Comparison of ENCODE assay signal across 1 cellular context in the genomic region with DNA sequence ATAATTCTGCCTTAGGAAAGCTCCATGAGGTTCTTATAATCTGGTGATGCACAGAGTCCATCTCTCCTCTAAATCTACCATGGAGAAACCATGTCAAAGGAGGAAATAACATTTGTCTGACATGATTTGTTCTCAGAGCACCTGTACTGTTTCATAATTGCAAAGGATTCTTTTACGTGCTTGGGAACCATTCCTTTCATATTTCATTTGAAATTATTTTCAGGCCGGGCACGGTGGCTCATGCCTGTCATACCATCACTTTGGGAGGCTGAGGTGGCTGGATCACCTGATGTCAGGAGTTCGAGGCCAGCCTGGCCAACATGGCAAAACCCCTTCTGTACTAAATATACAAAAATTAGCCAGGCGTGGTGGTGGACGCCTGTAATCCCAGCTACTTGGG.
TF ChIP-seq lines count a peak whose summit lies in the region.

No MANE protein-coding gene starts in this region.

TF ChIP-seq in HCT116, 20 proteins besides CTCF, POLR2A, EP300 and RAD21 (continued from another document):
- TF ChIP-seq, protein P1, sequence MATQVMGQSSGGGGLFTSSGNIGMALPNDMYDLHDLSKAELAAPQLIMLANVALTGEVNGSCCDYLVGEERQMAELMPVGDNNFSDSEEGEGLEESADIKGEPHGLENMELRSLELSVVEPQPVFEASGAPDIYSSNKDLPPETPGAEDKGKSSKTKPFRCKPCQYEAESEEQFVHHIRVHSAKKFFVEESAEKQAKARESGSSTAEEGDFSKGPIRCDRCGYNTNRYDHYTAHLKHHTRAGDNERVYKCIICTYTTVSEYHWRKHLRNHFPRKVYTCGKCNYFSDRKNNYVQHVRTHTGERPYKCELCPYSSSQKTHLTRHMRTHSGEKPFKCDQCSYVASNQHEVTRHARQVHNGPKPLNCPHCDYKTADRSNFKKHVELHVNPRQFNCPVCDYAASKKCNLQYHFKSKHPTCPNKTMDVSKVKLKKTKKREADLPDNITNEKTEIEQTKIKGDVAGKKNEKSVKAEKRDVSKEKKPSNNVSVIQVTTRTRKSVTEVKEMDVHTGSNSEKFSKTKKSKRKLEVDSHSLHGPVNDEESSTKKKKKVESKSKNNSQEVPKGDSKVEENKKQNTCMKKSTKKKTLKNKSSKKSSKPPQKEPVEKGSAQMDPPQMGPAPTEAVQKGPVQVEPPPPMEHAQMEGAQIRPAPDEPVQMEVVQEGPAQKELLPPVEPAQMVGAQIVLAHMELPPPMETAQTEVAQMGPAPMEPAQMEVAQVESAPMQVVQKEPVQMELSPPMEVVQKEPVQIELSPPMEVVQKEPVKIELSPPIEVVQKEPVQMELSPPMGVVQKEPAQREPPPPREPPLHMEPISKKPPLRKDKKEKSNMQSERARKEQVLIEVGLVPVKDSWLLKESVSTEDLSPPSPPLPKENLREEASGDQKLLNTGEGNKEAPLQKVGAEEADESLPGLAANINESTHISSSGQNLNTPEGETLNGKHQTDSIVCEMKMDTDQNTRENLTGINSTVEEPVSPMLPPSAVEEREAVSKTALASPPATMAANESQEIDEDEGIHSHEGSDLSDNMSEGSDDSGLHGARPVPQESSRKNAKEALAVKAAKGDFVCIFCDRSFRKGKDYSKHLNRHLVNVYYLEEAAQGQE (IDR thresholded peaks at IDR 0.05; ENCODE audit: low read depth) = no peak
- TF ChIP-seq, protein P2, sequence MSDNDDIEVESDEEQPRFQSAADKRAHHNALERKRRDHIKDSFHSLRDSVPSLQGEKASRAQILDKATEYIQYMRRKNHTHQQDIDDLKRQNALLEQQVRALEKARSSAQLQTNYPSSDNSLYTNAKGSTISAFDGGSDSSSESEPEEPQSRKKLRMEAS (IDR thresholded peaks at IDR 0.05) = no peak
- no peak for TF ChIP-seq CEBPB (IDR thresholded peaks at IDR 0.05; ENCODE audit: low read depth)
- TF ChIP-seq, protein P3, sequence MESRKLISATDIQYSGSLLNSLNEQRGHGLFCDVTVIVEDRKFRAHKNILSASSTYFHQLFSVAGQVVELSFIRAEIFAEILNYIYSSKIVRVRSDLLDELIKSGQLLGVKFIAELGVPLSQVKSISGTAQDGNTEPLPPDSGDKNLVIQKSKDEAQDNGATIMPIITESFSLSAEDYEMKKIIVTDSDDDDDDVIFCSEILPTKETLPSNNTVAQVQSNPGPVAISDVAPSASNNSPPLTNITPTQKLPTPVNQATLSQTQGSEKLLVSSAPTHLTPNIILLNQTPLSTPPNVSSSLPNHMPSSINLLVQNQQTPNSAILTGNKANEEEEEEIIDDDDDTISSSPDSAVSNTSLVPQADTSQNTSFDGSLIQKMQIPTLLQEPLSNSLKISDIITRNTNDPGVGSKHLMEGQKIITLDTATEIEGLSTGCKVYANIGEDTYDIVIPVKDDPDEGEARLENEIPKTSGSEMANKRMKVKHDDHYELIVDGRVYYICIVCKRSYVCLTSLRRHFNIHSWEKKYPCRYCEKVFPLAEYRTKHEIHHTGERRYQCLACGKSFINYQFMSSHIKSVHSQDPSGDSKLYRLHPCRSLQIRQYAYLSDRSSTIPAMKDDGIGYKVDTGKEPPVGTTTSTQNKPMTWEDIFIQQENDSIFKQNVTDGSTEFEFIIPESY (IDR thresholded peaks at IDR 0.05; ENCODE audit: extremely low read depth, insufficient replicate concordance, low read length) = no peak
- TF ChIP-seq TCF7L2 (IDR thresholded peaks at IDR 0.05; ENCODE audit: borderline replicate concordance, extremely low read depth, insufficient read depth, insufficient read length) = no peak
- TF ChIP-seq EZH2 (IDR thresholded peaks at IDR 0.05) = no peak
- TF ChIP-seq YY1 (IDR thresholded peaks at IDR 0.05; ENCODE audit: extremely low read depth, insufficient replicate concordance, low read depth, low read length) = no peak
- no peak for TF ChIP-seq FOSL1 (IDR thresholded peaks at IDR 0.05; ENCODE audit: low read depth)
- TF ChIP-seq ZFX (IDR thresholded peaks at IDR 0.05) = no peak
- TF ChIP-seq, protein P4, sequence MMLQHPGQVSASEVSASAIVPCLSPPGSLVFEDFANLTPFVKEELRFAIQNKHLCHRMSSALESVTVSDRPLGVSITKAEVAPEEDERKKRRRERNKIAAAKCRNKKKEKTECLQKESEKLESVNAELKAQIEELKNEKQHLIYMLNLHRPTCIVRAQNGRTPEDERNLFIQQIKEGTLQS (IDR thresholded peaks at IDR 0.05) = no peak
- no peak for TF ChIP-seq ZNF274 (IDR thresholded peaks at IDR 0.05; ENCODE audit: low read depth, low read length)
